ENCODE assay signal across 8 cellular contexts in the genomic region with DNA sequence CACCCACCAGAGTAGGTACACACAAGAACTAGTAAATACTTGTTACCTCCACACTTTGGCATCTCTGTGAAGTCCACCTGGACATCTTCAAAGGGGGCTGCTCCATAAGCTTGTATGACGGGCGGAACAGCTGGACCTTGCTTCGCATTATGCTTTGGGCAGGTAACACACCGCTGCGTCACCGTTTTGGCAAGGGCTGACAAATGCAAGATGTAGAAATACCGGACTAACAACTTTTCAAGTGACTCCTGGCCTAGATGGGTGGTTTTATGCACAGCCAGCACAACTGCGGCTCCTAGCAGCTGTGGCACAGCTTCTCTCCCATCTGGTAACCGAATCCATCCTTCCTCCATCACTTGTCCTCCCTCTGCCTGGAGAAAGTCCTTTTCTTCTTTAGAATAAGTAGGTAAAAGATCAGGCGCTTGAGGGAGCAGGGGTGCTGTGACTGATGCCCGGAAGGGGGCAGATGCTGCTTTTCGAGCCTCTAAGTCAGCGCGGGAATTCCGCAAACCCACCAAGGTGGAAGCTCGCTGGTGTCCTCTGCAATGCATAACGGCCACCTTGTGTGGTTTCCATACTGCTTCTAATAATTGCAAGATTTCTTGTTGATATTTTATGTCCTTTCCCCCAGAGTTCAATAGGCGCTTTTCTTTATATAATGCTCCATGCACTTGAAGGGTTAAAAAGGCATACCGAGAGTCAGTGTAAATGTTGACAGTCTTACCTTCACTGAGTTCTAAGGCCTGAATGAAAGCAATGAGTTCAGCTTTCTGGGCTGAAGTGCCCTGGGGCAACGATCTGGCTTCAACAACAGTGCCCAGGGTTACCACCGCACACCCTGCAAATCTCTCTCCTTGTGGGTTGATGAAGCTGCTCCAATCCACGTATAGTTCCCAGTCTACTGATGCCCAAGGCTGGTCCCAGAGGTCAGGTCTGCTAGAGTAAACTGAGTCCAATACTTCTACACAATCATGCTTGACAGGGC.
DNase-seq lines count a peak whose midpoint lies in the region; ATAC-seq and TF ChIP-seq lines count a peak whose summit lies in the region.
"Not testable (repeated sequence)": the region's sequence is repeated elsewhere in the genome, so short reads cannot be mapped to it uniquely, and the experiment has no call there.

No MANE protein-coding gene starts in this region.

- H4K12ac ChIP-seq in trophoblast cell (ENCODE audit: low read depth, low read length): not testable (repeated sequence)

- peak overlapping the region; percentile 89 for H2BK12ac ChIP-seq in trophoblast cell (ENCODE audit: low read length)

- H3K4me1 ChIP-seq in left lung, transverse colon: not testable (repeated sequence)
- H3K4me1 ChIP-seq in trophoblast cell (ENCODE audit: control insufficient read depth in 1 of 2, insufficient read depth in 2 of 2, low read length in 2 of 2): peaks cover 23 to 30% of the 10 kb centered on the region in 2 experiments

- H3K4me3 Mint-ChIP-seq in WTC11: not testable (repeated sequence)

- peak overlapping the region; percentile 93 for H4K91ac ChIP-seq in trophoblast cell (ENCODE audit: low read depth, low read length)

- not testable (repeated sequence) for H3K4ac ChIP-seq in trophoblast cell (ENCODE audit: low read depth, low read length)

- peak overlapping the region; percentile 30 for H4K8ac ChIP-seq in trophoblast cell (ENCODE audit: low read depth, low read length)

- H2AFZ ChIP-seq in trophoblast cell (ENCODE audit: insufficient read depth, low read length, poor library complexity): not testable (repeated sequence)

- H3K9me3 ChIP-seq in left lung; trophoblast cell (ENCODE audit: insufficient read depth, low read depth, low read length); transverse colon: not testable (repeated sequence)

- not testable (repeated sequence) for H3K18ac ChIP-seq in trophoblast cell (ENCODE audit: low read length)

- intact Hi-C loops in left lung (cut with DNase I); transverse colon (cut with DNase I; ENCODE audit: low total_unique reads): not testable (repeated sequence)

- not testable (repeated sequence) for TF ChIP-seq POLR2A in transverse colon (IDR thresholded peaks at IDR 0.05)

- peak overlapping the region; percentile 21 for H3K14ac ChIP-seq in trophoblast cell (ENCODE audit: low read length)

- H3K9ac ChIP-seq in trophoblast cell (ENCODE audit: low read length): not testable (repeated sequence)

- not testable (repeated sequence) for H3K23ac ChIP-seq in trophoblast cell (ENCODE audit: low read length)

- peak overlapping the region; percentile 59 to 67 for H3K27ac ChIP-seq in left lung
- H3K27ac ChIP-seq in trophoblast cell (ENCODE audit: low read depth, low read length): peak overlapping the region; percentile 83
- H3K27ac ChIP-seq in transverse colon: peak overlapping the region; percentile 46 to 69 (median 67)

- not testable (repeated sequence) for H3K79me2 ChIP-seq in trophoblast cell (ENCODE audit: control insufficient read depth, insufficient read depth, low read length, poor library complexity)

- H3K79me1 ChIP-seq in trophoblast cell (ENCODE audit: low read length): peaks cover 23% of the 10 kb centered on the region

- TF ChIP-seq CTCF in WTC11 (IDR thresholded peaks at IDR 0.05); epithelial cell of esophagus (IDR thresholded peaks at IDR 0.05; ENCODE audit: insufficient read depth, low read depth, low read length, missing control alignments); left lung (IDR thresholded peaks at IDR 0.05); transverse colon (IDR thresholded peaks at IDR 0.05): not testable (repeated sequence)

- not testable (repeated sequence) for H3K36me3 Mint-ChIP-seq in WTC11

- H3K4me3 ChIP-seq in epithelial cell of esophagus (ENCODE audit: low read length) (peak overlapping the region; percentile 58), left lung (peak overlapping the region; percentile 11 to 28), transverse colon (peak overlapping the region in 3 of 4 donors; percentile 13 to 34 (median 16))
- not testable (repeated sequence) for H3K4me3 ChIP-seq in trophoblast cell (ENCODE audit: low read depth, low read length)

- TF ChIP-seq EP300 in transverse colon (IDR thresholded peaks at IDR 0.05; ENCODE audit: low read depth): not testable (repeated sequence)

- peak overlapping the region; percentile 70 for H2BK120ac ChIP-seq in trophoblast cell (ENCODE audit: insufficient read depth, low read length, poor library complexity)

- peaks cover 0 to 31% of the 10 kb centered on the region in 2 donors for H3K27me3 ChIP-seq in left lung
- H3K27me3 ChIP-seq in trophoblast cell (ENCODE audit: insufficient read depth, low read length); transverse colon: not testable (repeated sequence)

- not testable (repeated sequence) for ATAC-seq in WTC11
- ATAC-seq in left lung: peak; percentile 40

- H3K9me3 Mint-ChIP-seq in WTC11: not testable (repeated sequence)

- WGBS in trophoblast cell (ENCODE audit: extremely low coverage, insufficient coverage, insufficient read length): no CpG with 5 or more reads among the region's 22 CpGs
- 47 to 49% methylated on average over 13 to 22 of the region's 22 CpGs for WGBS in transverse colon (ENCODE audit: low coverage in 1 of 2), 2 donors

- POLR2A ChIA-PET in WTC11 (lab: Charles Lee): not testable (repeated sequence)

- peak; percentile 88 for DNase-seq in DMS153 (lab: John Stamatoyannopoulos, UW)
- peak; percentile 84 for DNase-seq in LoVo (ENCODE audit: low spot score)
- DNase-seq in NCI-H510A (lab: John Stamatoyannopoulos, UW): peak; percentile 86
- DNase-seq in WTC11 (ENCODE audit: low spot score): peak; percentile 38
- peak; percentile 99 for DNase-seq in epithelial cell of esophagus (ENCODE audit: low read depth)
- DNase-seq in left lung: peak in 1 of 2 donors; percentile 69
- peak; percentile 96 to 99 for DNase-seq in trophoblast cell
- DNase-seq in transverse colon: peak; percentile 84

- peaks cover 53% of the 10 kb centered on the region for H3K4me1 Mint-ChIP-seq in WTC11

- peak overlapping the region; percentile 68 for H2BK5ac ChIP-seq in trophoblast cell (ENCODE audit: low read depth, low read length, poor library complexity)

- CTCF ChIA-PET in WTC11 (lab: Charles Lee): interaction anchor here (0.6 to 5.0 kb wide), 14 partner anchors 9 to 340 kb away, joined by 3 to 32 read pairs (median 4); no protein-coding TSS in a partner anchor

- not testable (repeated sequence) for H2AK5ac ChIP-seq in trophoblast cell (ENCODE audit: low read length)

- not testable (repeated sequence) for H3K36me3 ChIP-seq in left lung; trophoblast cell (ENCODE audit: control insufficient read depth in 1 of 2, insufficient read depth in 2 of 2, low read length in 2 of 2); transverse colon

- H3K4me2 ChIP-seq in trophoblast cell (ENCODE audit: low read length): peak overlapping the region; percentile 74

- not testable (repeated sequence) for H3K27me3 Mint-ChIP-seq in WTC11 (ENCODE audit: low read depth)

- in situ Hi-C loops in transverse colon (cut with MboI; ENCODE audit: low pct_ligation_motif_present in 1 of 4, low pct_unique_long_range_greater_than_20kb in 1 of 4, low sequenced_read_pairs in 3 of 4): loop anchor here in 3 of 4 donors (25.0 kb wide), 2 partner anchors 197 to 447 kb away; a partner anchor contains a TSS

- not testable (repeated sequence) for H3K27ac Mint-ChIP-seq in WTC11
